ENCODE assay signal across 18 cellular contexts in genomic region chr10:104415526-104416165, GRCh38.
DNase-seq lines count a peak whose midpoint lies in the region; ATAC-seq and TF ChIP-seq lines count a peak whose summit lies in the region.
"Had no signal": no experiment of that assay in that cellular context is flagged by ENCODE, and none has a peak within 500 bp of the region (broad histone marks: within the 10 kb centered on the region; RNA-seq: fewer than 3 reads in every experiment).

No MANE protein-coding gene starts in this region.

- no peaks in the 10 kb centered on the region for H3K36me3 Mint-ChIP-seq in MCF 10A (ENCODE audit: insufficient read depth, unreplicated experiment)
- H3K36me3 Mint-ChIP-seq: CD14-positive monocyte; CD8-positive, alpha-beta T cell; IgD-negative memory B cell had no signal

- H3K36me3 ChIP-seq in breast epithelium: no peaks in the 10 kb centered on the region

- H3K27me3 Mint-ChIP-seq in MCF 10A (ENCODE audit: insufficient read depth, unreplicated experiment): no peaks in the 10 kb centered on the region
- H3K27me3 Mint-ChIP-seq: IgD-negative memory B cell had no signal

- H3K4me1 ChIP-seq in breast epithelium: no peaks in the 10 kb centered on the region

- DNase-seq in MCF 10A (ENCODE audit: unreplicated experiment) (peak; percentile 27), breast epithelium (ENCODE audit: low spot score in 2 of 2) (no peak), epithelial cell of prostate (ENCODE audit: low read depth, low spot score) (peak; percentile 29), kidney tubule cell (ENCODE audit: low spot score) (peak; percentile 59), ureter (ENCODE audit: low spot score) (no peak), coronary artery (ENCODE audit: low spot score) (no peak)
- DNase-seq: CD8-positive, alpha-beta T cell; COR-L47; DMS153; DMS79 treated with DMSO at 0.1 percent for 48 hours; GDM1; GM23248; H7 had no signal

- no peak for TF ChIP-seq CTCF in MCF 10A (IDR thresholded peaks at IDR 0.05; ENCODE audit: unreplicated experiment)
- TF ChIP-seq CTCF in breast epithelium (IDR thresholded peaks at IDR 0.05): no peak
- TF ChIP-seq CTCF in coronary artery (IDR thresholded peaks at IDR 0.05): no peak

- POLR2A ChIA-PET in MCF 10A (lab: Yijun Ruan, JAX): interaction anchor here (0.6 kb wide), 1 partner anchor 159 kb away, joined by 5 read pairs; no protein-coding TSS in a partner anchor

- H3K4me3 ChIP-seq in breast epithelium (no peak overlapping the region), coronary artery (no peak overlapping the region)
- H3K4me3 ChIP-seq: GM23248 had no signal

- H3K9me3 Mint-ChIP-seq in MCF 10A (ENCODE audit: unreplicated experiment): no peaks in the 10 kb centered on the region
- H3K9me3 Mint-ChIP-seq: CD8-positive, alpha-beta T cell; IgD-negative memory B cell had no signal

- H3K4me1 Mint-ChIP-seq in MCF 10A (ENCODE audit: insufficient read depth, unreplicated experiment): no peaks in the 10 kb centered on the region
- H3K4me1 Mint-ChIP-seq: IgD-negative memory B cell had no signal

- no TSS peak for BruUV-seq in MCF 10A (replicated peaks; lab: Mats Ljungman, UMichigan)

- TF ChIP-seq POLR2A in breast epithelium (IDR thresholded peaks at IDR 0.05): no peak

- ATAC-seq in GM18519 (IDR thresholded peaks at IDR 0.05; ENCODE audit: low FRiP score, unreplicated experiment): no peak
- no peak for ATAC-seq in HG02571 (IDR thresholded peaks at IDR 0.05; ENCODE audit: unreplicated experiment)
- ATAC-seq: CD8-positive, alpha-beta T cell had no signal

- H3K27ac ChIP-seq in breast epithelium: no peak overlapping the region
- peak overlapping the region; percentile 16 for H3K27ac ChIP-seq in epithelial cell of prostate
- H3K27ac ChIP-seq in coronary artery: no peak overlapping the region
- H3K27ac ChIP-seq: 22Rv1, GM23248 had no signal

- CTCF ChIA-PET in MCF 10A (lab: Yijun Ruan, JAX): interaction anchor here (0.8 to 2.8 kb wide), 6 partner anchors 8 to 207 kb away, joined by 3 to 18 read pairs (median 5); no protein-coding TSS in a partner anchor

- H3K4me3 Mint-ChIP-seq in MCF 10A (ENCODE audit: unreplicated experiment): no peak overlapping the region
- H3K4me3 Mint-ChIP-seq: CD14-positive monocyte; CD8-positive, alpha-beta T cell; IgD-negative memory B cell had no signal

- H3K9me3 ChIP-seq in breast epithelium: peaks cover 0 to 4% of the 10 kb centered on the region in 2 donors

- intact Hi-C loops in MCF 10A (cut with micrococcal nuclease): no loop called here
- intact Hi-C loops in breast epithelium (cut with DNase I; ENCODE audit: low total_unique reads): no loop called here

- no peak overlapping the region for H3K27ac Mint-ChIP-seq in MCF 10A (ENCODE audit: low read depth, unreplicated experiment)
- H3K27ac Mint-ChIP-seq: CD14-positive monocyte; CD8-positive, alpha-beta T cell; IgD-negative memory B cell had no signal

- H3K27me3 ChIP-seq in breast epithelium: no peaks in the 10 kb centered on the region

Comparison
In these comparisons a context has a peak if more than half of its experiments do, and no peak if none do; other contexts are left out.
1. DNase-seq: peak in MCF 10A (single experiment), epithelial cell of prostate (single experiment) and kidney tubule cell (single experiment); none in breast epithelium (0 of 2), ureter (single experiment) and coronary artery (single experiment).